ENCODE assay signal across 8 cellular contexts in the genomic region with DNA sequence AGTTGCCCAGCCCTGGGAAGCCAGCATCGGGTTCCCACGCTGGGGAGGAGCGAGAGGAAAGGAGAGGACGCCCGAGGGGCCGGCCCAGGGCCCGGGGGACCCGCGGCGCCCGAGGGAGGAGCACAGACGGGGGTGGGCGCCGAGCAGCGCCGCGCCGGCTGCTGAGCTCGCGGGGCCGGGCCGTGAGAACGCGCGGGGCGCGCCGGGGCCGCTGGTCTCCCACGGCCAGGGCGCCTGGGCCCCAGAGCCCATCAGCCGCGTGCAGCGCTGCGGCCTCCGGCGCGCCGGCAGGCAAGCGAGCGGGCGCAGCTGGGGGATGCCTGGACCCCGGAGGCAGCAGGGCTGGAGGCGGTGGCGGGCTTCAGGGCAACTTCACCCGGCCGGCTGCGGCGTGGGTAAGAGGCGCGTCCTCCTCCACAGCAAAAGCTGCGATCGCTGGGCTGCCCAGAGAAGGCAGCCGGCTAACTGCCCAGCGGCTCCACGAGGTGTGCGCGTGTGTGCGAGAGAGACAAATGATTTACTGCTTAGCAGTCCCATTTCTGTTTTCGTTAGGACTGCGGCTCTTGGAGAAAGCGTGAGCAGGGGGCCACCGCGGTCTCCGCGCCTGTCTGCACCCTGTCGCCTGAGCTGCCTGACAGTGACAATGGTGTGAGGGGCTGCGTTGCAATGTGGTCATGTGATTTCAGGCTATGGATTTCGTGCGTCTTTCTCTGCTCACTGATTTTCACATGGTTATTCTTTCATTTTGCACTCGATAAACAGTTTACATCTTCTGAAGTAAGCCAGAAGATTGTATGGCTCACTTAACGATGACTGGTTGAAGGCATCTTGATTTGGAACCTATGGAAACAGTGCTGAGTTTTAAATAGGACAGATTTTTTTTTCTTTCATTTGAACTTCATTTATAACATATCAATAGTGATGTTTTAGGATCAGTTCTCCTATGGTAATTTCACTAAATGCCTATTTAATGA. TPM values are rescaled to one million over a fixed set of nuclear protein-coding genes. Genes with fewer than 3 reads are reported as not detected.
A peak's percentile ranks its signal among the peaks of the same experiment; 100 is the strongest.
DNase-seq lines count a peak whose midpoint lies in the region; ATAC-seq and TF ChIP-seq lines count a peak whose summit lies in the region.

No MANE protein-coding gene starts in this region.

- peaks cover 2% of the 10 kb centered on the region for H3K9me3 Mint-ChIP-seq in stimulated activated effector memory CD8-positive, alpha-beta T cell treated with anti-CD3 and anti-CD28 coated beads, Interleukin-12 subunit alpha, Interleukin-12 subunit beta, amount 100 ng/mL, for 72 hours

- POLR2A ChIA-PET in PC-9 (lab: Charles Lee; ENCODE audit: unreplicated experiment) = no interaction called here

- H3K36me3 Mint-ChIP-seq in stimulated activated effector memory CD8-positive, alpha-beta T cell treated with anti-CD3 and anti-CD28 coated beads, Interleukin-12 subunit alpha, Interleukin-12 subunit beta, amount 100 ng/mL, for 72 hours = no peaks in the 10 kb centered on the region

- DNase-seq in Ammon's horn (ENCODE audit: low spot score) (peak; percentile 65), PC-9 (peak in 1 of 2 experiments; percentile 19), choroid plexus epithelial cell (ENCODE audit: low read depth) (peak; percentile 53), kidney tubule cell (ENCODE audit: low spot score) (peak; percentile 62)
- DNase-seq in stimulated activated effector memory CD8-positive, alpha-beta T cell treated with anti-CD3 and anti-CD28 coated beads, Interleukin-12 subunit alpha, Interleukin-12 subunit beta, amount 100 ng/mL, for 72 hours (ENCODE audit: low spot score in 2 of 2) = no peak

- H3K27ac Mint-ChIP-seq in stimulated activated effector memory CD8-positive, alpha-beta T cell treated with anti-CD3 and anti-CD28 coated beads, Interleukin-12 subunit alpha, Interleukin-12 subunit beta, amount 100 ng/mL, for 72 hours = no peak overlapping the region

- no peaks in the 10 kb centered on the region for H3K79me2 ChIP-seq in PC-9 (ENCODE audit: low read depth)

- H3K27ac ChIP-seq in PC-9 = no peak overlapping the region

- no peaks in the 10 kb centered on the region for H3K36me3 ChIP-seq in PC-9 (ENCODE audit: low read depth)

- no peaks in the 10 kb centered on the region for H3K4me1 ChIP-seq in PC-9 (replicated peaks; ENCODE audit: insufficient read depth)

- peak overlapping the region; percentile 47 for H3K4me3 Mint-ChIP-seq in stimulated activated effector memory CD8-positive, alpha-beta T cell treated with anti-CD3 and anti-CD28 coated beads, Interleukin-12 subunit alpha, Interleukin-12 subunit beta, amount 100 ng/mL, for 72 hours

- peak overlapping the region; percentile 88 for H3K4me2 ChIP-seq in PC-9

- no peaks in the 10 kb centered on the region for H3F3A ChIP-seq in PC-9 (ENCODE audit: insufficient read depth, low read depth)

- H3K4me3 ChIP-seq in PC-9 (peak overlapping the region; percentile 63), choroid plexus epithelial cell (ENCODE audit: low read depth, low read length) (peak overlapping the region; percentile 42)

- no peaks in the 10 kb centered on the region for H3K9me2 ChIP-seq in PC-9 (ENCODE audit: insufficient read depth)

- no peaks in the 10 kb centered on the region for H3K9me3 ChIP-seq in PC-9 (ENCODE audit: insufficient read depth, low read depth)

- peaks cover 7% of the 10 kb centered on the region for H3K4me1 Mint-ChIP-seq in stimulated activated effector memory CD8-positive, alpha-beta T cell treated with anti-CD3 and anti-CD28 coated beads, Interleukin-12 subunit alpha, Interleukin-12 subunit beta, amount 100 ng/mL, for 72 hours

- ATAC-seq in GM18867 (IDR thresholded peaks at IDR 0.05; ENCODE audit: unreplicated experiment) (peak; percentile 39), HG03045 (IDR thresholded peaks at IDR 0.05; ENCODE audit: unreplicated experiment) (peak; percentile 38), HG03025 (IDR thresholded peaks at IDR 0.05; ENCODE audit: low FRiP score, unreplicated experiment) (no peak)
- peak; percentile 57 for ATAC-seq in stimulated activated effector memory CD8-positive, alpha-beta T cell treated with anti-CD3 and anti-CD28 coated beads, Interleukin-12 subunit alpha, Interleukin-12 subunit beta, amount 100 ng/mL, for 72 hours

- H2AFZ ChIP-seq in PC-9 = peak overlapping the region; percentile 82

- intact Hi-C loops in PC-9 (cut with micrococcal nuclease; ENCODE audit: unreplicated experiment) = loop anchor here (5.0 kb wide), 1 partner anchor 226 kb away; no protein-coding TSS in a partner anchor

- H4K20me1 ChIP-seq in PC-9 (ENCODE audit: insufficient read depth) = no peaks in the 10 kb centered on the region

- no TSS peak for BruUV-seq in PC-9 (replicated peaks; lab: Mats Ljungman, UMichigan)

- peaks cover 9% of the 10 kb centered on the region for H3K27me3 ChIP-seq in PC-9 (ENCODE audit: insufficient read depth, low read depth)

- TF ChIP-seq CTCF in PC-9 (conservative IDR thresholded peaks at IDR 0.05) (no peak), choroid plexus epithelial cell (conservative IDR thresholded peaks at IDR 0.05; ENCODE audit: low read depth, low read length) (no peak)

- CTCF ChIA-PET in PC-9 (lab: Charles Lee) = no interaction called here

RNA-seq across cellular contexts. Expression of a gene that starts 1.2 kb away (rescaled TPM):
- total RNA-seq in PC-9 (2021) = 0.17 and 0.43 TPM in 2 replicates

Comparison
In these comparisons a context has a peak if more than half of its experiments do, and no peak if none do; other contexts are left out.
1. DNase-seq: peak in Ammon's horn (single experiment), choroid plexus epithelial cell (single experiment) and kidney tubule cell (single experiment); none in stimulated activated effector memory CD8-positive, alpha-beta T cell treated with anti-CD3 and anti-CD28 coated beads, Interleukin-12 subunit alpha, Interleukin-12 subunit beta, amount 100 ng/mL, for 72 hours (0 of 2).